In genomic region chr2:96059443-96059842, GRCh38 we compare ENCODE assay signal across 4 cellular contexts. TPM values are rescaled to one million over a fixed set of nuclear protein-coding genes. Genes with fewer than 3 reads are reported as not detected.
"Had no signal": no experiment of that assay in that cellular context is flagged by ENCODE, and none has a peak within 500 bp of the region (broad histone marks: within the 10 kb centered on the region; RNA-seq: fewer than 3 reads in every experiment).

No MANE protein-coding gene starts in this region.

RNA-seq across cellular contexts. Expression of gene GPAT2, which starts 24.7 kb away (rescaled TPM):
- total RNA-seq: LHCN-M2, M059J, MCF 10A, NCI-H460 had no signal

RNA-seq across cellular contexts. Expression of gene ADRA2B, which starts 56.9 kb away (rescaled TPM):
- total RNA-seq: LHCN-M2, M059J, MCF 10A, NCI-H460 had no signal
